In the genomic region with DNA sequence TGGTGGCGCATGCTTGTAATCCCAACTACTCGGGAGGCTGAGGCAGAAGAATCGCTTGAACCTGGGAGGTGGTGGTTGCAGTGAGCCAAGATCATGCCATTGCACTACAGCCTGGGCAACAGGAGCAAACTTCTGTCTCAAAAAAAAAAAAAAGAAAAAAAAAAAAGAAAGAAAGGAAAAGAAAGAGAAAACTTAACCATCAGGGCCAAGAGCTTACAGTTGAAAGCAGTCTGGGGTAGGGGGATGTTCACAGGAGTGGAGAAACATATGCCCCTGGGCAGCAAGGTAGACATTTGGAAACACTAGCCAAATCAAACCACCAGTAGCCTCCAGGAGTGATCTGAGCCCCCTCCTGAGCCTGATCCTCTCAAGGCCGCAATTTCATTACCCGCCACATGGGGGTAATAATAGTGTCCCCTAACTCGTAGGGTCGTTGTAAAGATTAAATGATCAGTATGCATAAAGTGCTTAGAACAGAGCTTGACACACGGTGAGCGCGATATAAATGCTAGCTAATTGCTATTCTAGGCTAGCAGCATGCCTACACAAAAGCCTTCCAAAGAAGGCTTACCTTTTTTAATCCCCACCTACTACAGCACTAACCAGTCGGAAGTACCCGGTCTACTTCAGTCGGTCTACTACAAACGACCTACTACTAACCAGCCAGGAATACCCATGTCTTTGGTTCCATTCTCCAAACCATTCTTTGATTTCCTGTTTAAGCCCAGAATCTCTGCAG, we compare ENCODE assay signal across 12 cellular contexts.
DNase-seq lines count a peak whose midpoint lies in the region; ATAC-seq, FAIRE-seq and TF ChIP-seq lines count a peak whose summit lies in the region.
"Had no signal": no experiment of that assay in that cellular context is flagged by ENCODE, and none has a peak within 500 bp of the region (broad histone marks: within the 10 kb centered on the region; RNA-seq: fewer than 3 reads in every experiment).

No MANE protein-coding gene starts in this region.

- TF ChIP-seq POLR2A in GM12891 (IDR thresholded peaks at IDR 0.05; ENCODE audit: low read depth, low read length): no peak

- dilution Hi-C loops in keratinocyte (cut with MboI; ENCODE audit: extremely low pct_ligation_motif_present, low sequenced_read_pairs): no loop called here

- ATAC-seq in GM21737 (IDR thresholded peaks at IDR 0.05; ENCODE audit: unreplicated experiment) (no peak), mucosa of descending colon (no peak)

- POLR2A ChIA-PET in AG04450 (lab: Yijun Ruan, JAX): no interaction called here
- POLR2A ChIA-PET in CD8-positive, alpha-beta memory T cell (lab: Charles Lee): no interaction called here

- peak overlapping the region; percentile 15 to 98 (median 83) for H3K4me3 Mint-ChIP-seq in brain
- no peak overlapping the region for H3K4me3 Mint-ChIP-seq in CD8-positive, alpha-beta memory T cell
- H3K4me3 Mint-ChIP-seq: naive B cell had no signal

- FAIRE-seq in GM12891 (lab: Jason Lieb, UNC) (peak; percentile 13), keratinocyte (lab: Jason Lieb, UNC) (no peak)

- H3K4me1 ChIP-seq in keratinocyte (ENCODE audit: control insufficient read depth, extremely low read depth, insufficient read depth, low read length) (peaks cover 14% of the 10 kb centered on the region), mucosa of descending colon (ENCODE audit: low read depth) (peaks cover 11% of the 10 kb centered on the region)
- H3K4me1 ChIP-seq in CD8-positive, alpha-beta memory T cell (ENCODE audit: insufficient read depth, low read length): no peaks in the 10 kb centered on the region

- H3K36me3 ChIP-seq in keratinocyte (ENCODE audit: control insufficient read depth in 2 of 2, extremely low read depth in 1 of 2, insufficient read depth in 2 of 2, low read length in 2 of 2) (no peaks in the 10 kb centered on the region), mucosa of descending colon (ENCODE audit: low read depth) (no peaks in the 10 kb centered on the region)
- H3K36me3 ChIP-seq in CD8-positive, alpha-beta memory T cell (ENCODE audit: insufficient read depth, low read length): no peaks in the 10 kb centered on the region
- H3K36me3 ChIP-seq: adrenal gland, tibial nerve had no signal

- H3K27me3 ChIP-seq in AG04450 (ENCODE audit: control insufficient read depth, insufficient read depth, low read length) (peaks cover 29% of the 10 kb centered on the region), keratinocyte (ENCODE audit: control insufficient read depth, extremely low read depth, insufficient read depth, low read length) (no peaks in the 10 kb centered on the region)
- H3K27me3 ChIP-seq in CD8-positive, alpha-beta memory T cell (ENCODE audit: insufficient read depth, low read length, poor library complexity, severe bottlenecking): no peaks in the 10 kb centered on the region

- CTCF ChIA-PET in AG04450 (lab: Charles Lee): no interaction called here
- CTCF ChIA-PET in CD8-positive, alpha-beta memory T cell (lab: Charles Lee): no interaction called here

- H2AFZ ChIP-seq in keratinocyte (ENCODE audit: control insufficient read depth, low read length): no peak overlapping the region

- H3K4me1 Mint-ChIP-seq in brain: peaks cover 52% of the 10 kb centered on the region
- peaks cover 6 to 16% (median 8%) of the 10 kb centered on the region in 3 donors for H3K4me1 Mint-ChIP-seq in CD8-positive, alpha-beta memory T cell

- no peaks in the 10 kb centered on the region for H3K79me2 ChIP-seq in keratinocyte (ENCODE audit: control insufficient read depth, insufficient read depth, low read length)

- no peaks in the 10 kb centered on the region for H3K9me1 ChIP-seq in keratinocyte (ENCODE audit: control insufficient read depth, extremely low read depth, insufficient read depth, low read length)

- H4K20me1 ChIP-seq in keratinocyte (ENCODE audit: control insufficient read depth, extremely low read depth, insufficient read depth, low read length): no peaks in the 10 kb centered on the region

- TF ChIP-seq CTCF in AG04450 (IDR thresholded peaks at IDR 0.05; ENCODE audit: low read depth, low read length): peak; percentile 17; the same call in 1 of the 2 replicates
- TF ChIP-seq CTCF in brain (conservative IDR thresholded peaks at IDR 0.05): peak in 1 of 2 experiments; percentile 52
- TF ChIP-seq CTCF in keratinocyte (optimal IDR thresholded peaks at IDR 0.05 in 1 of 3, IDR thresholded peaks at IDR 0.05 in 1 of 3, conservative IDR thresholded peaks at IDR 0.05 in 1 of 3; ENCODE audit: extremely low read depth in 1 of 3, insufficient read depth in 2 of 3, low read length in 3 of 3): peak; percentile 35 to 41 (median 39)
- no peak for TF ChIP-seq CTCF in mucosa of descending colon (IDR thresholded peaks at IDR 0.05)

- H3K4me2 ChIP-seq in keratinocyte (ENCODE audit: control insufficient read depth, extremely low read depth, insufficient read depth, low read depth, low read length): no peak overlapping the region

- intact Hi-C loops in mucosa of descending colon (cut with DNase I, micrococcal nuclease): no loop called here

- H3K27me3 Mint-ChIP-seq in brain: peaks cover 23% of the 10 kb centered on the region
- peaks cover 26 to 43% of the 10 kb centered on the region in 2 donors for H3K27me3 Mint-ChIP-seq in CD8-positive, alpha-beta memory T cell

- H3K27ac ChIP-seq in AG04450 (ENCODE audit: low read depth, low read length): no peak overlapping the region
- H3K27ac ChIP-seq in keratinocyte (ENCODE audit: control insufficient read depth, insufficient read depth, low read length): no peak overlapping the region
- H3K27ac ChIP-seq in CD8-positive, alpha-beta memory T cell (ENCODE audit: low read depth, low read length): no peak overlapping the region
- H3K27ac ChIP-seq: adrenal gland had no signal

- DNase-seq in AG04450 (ENCODE audit: low read depth, low spot score): no peak
- no peak for DNase-seq in GM12891 (ENCODE audit: insufficient read length, low spot score)
- no peak for DNase-seq in keratinocyte (ENCODE audit: low read depth, low spot score)
- DNase-seq in mucosa of descending colon: no peak
- no peak for DNase-seq in CD8-positive, alpha-beta memory T cell
- no peak for DNase-seq in midbrain (lab: John Stamatoyannopoulos, UW)
- DNase-seq: adrenal gland; naive B cell; stimulated activated CD4-positive, alpha-beta T cell treated with anti-CD3 and anti-CD28 coated beads, Interleukin-2, amount 100 ng/mL, for 48 hours had no signal

- no peak overlapping the region for H3K4me3 ChIP-seq in AG04450 (ENCODE audit: low read depth, low read length)
- H3K4me3 ChIP-seq in keratinocyte (ENCODE audit: control insufficient read depth in 2 of 3, extremely low read depth in 1 of 3, insufficient read depth in 2 of 3, low read depth in 1 of 3, low read length in 3 of 3): no peak overlapping the region
- no peak overlapping the region for H3K4me3 ChIP-seq in mucosa of descending colon
- H3K4me3 ChIP-seq in CD8-positive, alpha-beta memory T cell (ENCODE audit: low read length): no peak overlapping the region
- H3K4me3 ChIP-seq: adrenal gland, tibial nerve had no signal

- no peak overlapping the region for H3K9ac ChIP-seq in keratinocyte (ENCODE audit: control insufficient read depth, extremely low read depth, insufficient read depth, low read length)

- H3K9me3 ChIP-seq in AG04450 (ENCODE audit: control insufficient read depth, insufficient read depth, low read length) (no peaks in the 10 kb centered on the region; the same call in 1 of the 2 replicates), keratinocyte (ENCODE audit: control insufficient read depth, low read depth, low read length) (no peaks in the 10 kb centered on the region), mucosa of descending colon (no peaks in the 10 kb centered on the region)
- H3K9me3 ChIP-seq in CD8-positive, alpha-beta memory T cell (ENCODE audit: low read length): no peaks in the 10 kb centered on the region
- H3K9me3 ChIP-seq: adrenal gland, tibial nerve had no signal

- peaks cover 0 to 7% (median 0%) of the 10 kb centered on the region in 5 experiments for H3K9me3 Mint-ChIP-seq in brain
- peaks cover 0 to 3% (median 0%) of the 10 kb centered on the region in 5 donors for H3K9me3 Mint-ChIP-seq in CD8-positive, alpha-beta memory T cell

- H3K27ac Mint-ChIP-seq in brain: peak overlapping the region in 3 of 5 experiments; percentile 9 to 83 (median 75)
- no peak overlapping the region for H3K27ac Mint-ChIP-seq in CD8-positive, alpha-beta memory T cell
- H3K27ac Mint-ChIP-seq: naive B cell had no signal

- H3K36me3 Mint-ChIP-seq in brain: peaks cover 33% of the 10 kb centered on the region
- H3K36me3 Mint-ChIP-seq in CD8-positive, alpha-beta memory T cell: no peaks in the 10 kb centered on the region

TF ChIP-seq in GM12891, 5 proteins besides CTCF, POLR2A, EP300 and RAD21:
- TF ChIP-seq POLR2AphosphoS5 (IDR thresholded peaks at IDR 0.05; ENCODE audit: low read depth, low read length) (no peak), TAF1 (IDR thresholded peaks at IDR 0.05; ENCODE audit: low read depth, low read length) (no peak), SPI1 (IDR thresholded peaks at IDR 0.05; ENCODE audit: low read depth, low read length) (no peak), POU2F2 (IDR thresholded peaks at IDR 0.05; ENCODE audit: low read depth, low read length) (no peak), PAX5 (IDR thresholded peaks at IDR 0.05; ENCODE audit: insufficient read depth, low read length, severe bottlenecking) (no peak)
TF ChIP-seq in GM12891: peak in this region for 0.

Comparison
In these comparisons a context has a peak if more than half of its experiments do, and no peak if none do; other contexts are left out.
1. H3K27ac Mint-ChIP-seq: peak in brain (3 of 5); none in CD8-positive, alpha-beta memory T cell (0 of 8).
2. H3K4me3 Mint-ChIP-seq: peak in brain (5 of 5); none in CD8-positive, alpha-beta memory T cell (0 of 7).